Comparison of ENCODE assay signal across 16 cellular contexts in the genomic region with DNA sequence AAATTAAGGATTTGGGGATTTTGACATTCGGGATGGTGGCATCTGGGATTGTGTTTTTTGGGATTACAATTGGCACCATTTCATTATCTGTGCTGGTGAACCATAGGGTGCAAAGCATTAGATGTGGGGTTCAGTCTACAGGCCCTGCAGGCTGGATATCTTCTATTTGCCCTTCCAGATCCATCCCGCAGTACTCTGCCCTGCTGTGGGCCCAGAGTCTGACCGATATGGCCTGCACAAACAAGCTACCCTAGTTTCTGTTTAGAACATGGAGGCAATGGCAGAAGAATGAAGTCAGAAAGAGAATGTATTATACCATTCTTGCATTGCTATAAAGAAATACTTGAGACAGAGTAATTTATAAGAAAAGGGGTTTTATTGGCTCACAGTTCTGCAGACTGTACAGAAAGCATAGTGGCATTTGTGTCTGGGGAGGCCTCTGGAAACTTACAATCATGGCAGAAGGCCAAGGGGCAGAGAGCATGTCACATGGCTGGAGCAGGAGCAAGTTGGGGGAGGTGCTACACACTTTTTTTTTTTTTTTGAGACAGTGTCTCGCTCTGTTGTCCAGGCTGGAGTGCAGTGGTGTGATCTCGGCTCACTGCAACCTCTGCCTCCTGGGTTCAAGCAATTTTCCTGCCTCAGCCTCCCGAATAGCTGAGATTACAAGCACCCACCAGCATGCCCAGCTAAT.
DNase-seq lines count a peak whose midpoint lies in the region; ATAC-seq and TF ChIP-seq lines count a peak whose summit lies in the region.
"Had no signal": no experiment of that assay in that cellular context is flagged by ENCODE, and none has a peak within 500 bp of the region (broad histone marks: within the 10 kb centered on the region; RNA-seq: fewer than 3 reads in every experiment).

No MANE protein-coding gene starts in this region.

- WGBS in liver, result 84% methylated on average over 6 of the region's 6 CpGs

- intact Hi-C loops in activated T-helper 1 cell treated with anti-CD3 and anti-CD28 coated beads, Interleukin-12 subunit alpha, Interleukin-12 subunit beta, Interleukin-2, Interleukin-4 antibody, amounts not matched to agents 30 ng/mL and 10 ng/mL and 1 ng/mL, durations not matched to agents 14 hours and 24 hours and 36 hours (cut with micrococcal nuclease), result loop anchor here (2.0 kb wide), 1 partner anchor 54 kb away; no protein-coding TSS in a partner anchor

- ATAC-seq in activated naive CD8-positive, alpha-beta T cell treated with anti-CD3 and anti-CD28 coated beads, Interleukin-2, amount 10 ng/mL, durations not matched to agents 7 days and 5 days (ENCODE audit: low read depth), result no peak
- no peak for ATAC-seq in activated naive CD8-positive, alpha-beta T cell treated with anti-CD3 and anti-CD28 coated beads, Interleukin-2, amount 50 U/mL, for 24 hours
- ATAC-seq in HG03108 (IDR thresholded peaks at IDR 0.05; ENCODE audit: unreplicated experiment), result no peak
- ATAC-seq: GM12878 had no signal

- H3K36me3 ChIP-seq in liver (ENCODE audit: control insufficient read depth in 4 of 4, insufficient read depth in 3 of 4, low read depth in 1 of 4, low read length in 3 of 4), result no peaks in the 10 kb centered on the region

- POLR2A ChIA-PET in activated naive CD8-positive, alpha-beta T cell treated with anti-CD3 and anti-CD28 coated beads, Interleukin-2, amount 10 ng/mL, durations not matched to agents 7 days and 5 days (lab: Charles Lee), result no interaction called here

- H3K9ac ChIP-seq in liver (ENCODE audit: low read depth in 1 of 2, low read length in 2 of 2), result no peak overlapping the region

- peaks cover 14% of the 10 kb centered on the region for H3K36me3 Mint-ChIP-seq in activated naive CD8-positive, alpha-beta T cell treated with anti-CD3 and anti-CD28 coated beads, Interleukin-2, amount 10 ng/mL, durations not matched to agents 7 days and 5 days
- no peaks in the 10 kb centered on the region for H3K36me3 Mint-ChIP-seq in activated naive CD8-positive, alpha-beta T cell treated with anti-CD3 and anti-CD28 coated beads, Interleukin-2, amount 50 U/mL, for 24 hours (ENCODE audit: low read depth)
- peaks cover 6% of the 10 kb centered on the region for H3K36me3 Mint-ChIP-seq in activated T-helper 1 cell treated with anti-CD3 and anti-CD28 coated beads, Interleukin-12 subunit alpha, Interleukin-12 subunit beta, Interleukin-2, Interleukin-4 antibody, amounts not matched to agents 30 ng/mL and 10 ng/mL and 1 ng/mL, durations not matched to agents 14 hours and 24 hours and 36 hours (ENCODE audit: low read depth)

- DNase-seq in activated naive CD8-positive, alpha-beta T cell treated with anti-CD3 and anti-CD28 coated beads, Interleukin-2, amount 10 ng/mL, durations not matched to agents 7 days and 5 days, result no peak
- no peak for DNase-seq in activated naive CD8-positive, alpha-beta T cell treated with anti-CD3 and anti-CD28 coated beads, Interleukin-2, amount 50 U/mL, for 24 hours
- DNase-seq in activated T-helper 1 cell treated with anti-CD3 and anti-CD28 coated beads, Interleukin-12 subunit alpha, Interleukin-12 subunit beta, Interleukin-2, Interleukin-4 antibody, amounts not matched to agents 30 ng/mL and 10 ng/mL and 1 ng/mL, durations not matched to agents 14 hours and 24 hours and 36 hours (ENCODE audit: low spot score), result no peak
- DNase-seq in NCI-H446 (lab: John Stamatoyannopoulos, UW) (no peak), GM20000 (ENCODE audit: low spot score) (no peak)
- DNase-seq: COR-L47, DMS153, EL, IMR-90, NCI-H1105, NCI-H2081, Right ventricle myocardium superior had no signal

- no peaks in the 10 kb centered on the region for H3K27me3 ChIP-seq in liver (ENCODE audit: control insufficient read depth in 4 of 4, insufficient read depth in 4 of 4, low read length in 3 of 4)

- H3K27ac ChIP-seq in liver (ENCODE audit: low read depth in 1 of 2, low read length in 2 of 2), result no peak overlapping the region

- peaks cover 18% of the 10 kb centered on the region for H3K4me1 Mint-ChIP-seq in activated naive CD8-positive, alpha-beta T cell treated with anti-CD3 and anti-CD28 coated beads, Interleukin-2, amount 10 ng/mL, durations not matched to agents 7 days and 5 days
- peaks cover 18% of the 10 kb centered on the region for H3K4me1 Mint-ChIP-seq in activated naive CD8-positive, alpha-beta T cell treated with anti-CD3 and anti-CD28 coated beads, Interleukin-2, amount 50 U/mL, for 24 hours
- peaks cover 39% of the 10 kb centered on the region for H3K4me1 Mint-ChIP-seq in activated T-helper 1 cell treated with anti-CD3 and anti-CD28 coated beads, Interleukin-12 subunit alpha, Interleukin-12 subunit beta, Interleukin-2, Interleukin-4 antibody, amounts not matched to agents 30 ng/mL and 10 ng/mL and 1 ng/mL, durations not matched to agents 14 hours and 24 hours and 36 hours (ENCODE audit: low read depth)

- TF ChIP-seq RAD21 in liver (IDR thresholded peaks at IDR 0.05), result no peak

- no peaks in the 10 kb centered on the region for H3K9me3 ChIP-seq in liver (ENCODE audit: control insufficient read depth in 4 of 4, low read length in 3 of 4)

- H3K9me3 Mint-ChIP-seq in activated naive CD8-positive, alpha-beta T cell treated with anti-CD3 and anti-CD28 coated beads, Interleukin-2, amount 10 ng/mL, durations not matched to agents 7 days and 5 days, result peaks cover 5% of the 10 kb centered on the region
- H3K9me3 Mint-ChIP-seq in activated naive CD8-positive, alpha-beta T cell treated with anti-CD3 and anti-CD28 coated beads, Interleukin-2, amount 50 U/mL, for 24 hours, result peaks cover 8% of the 10 kb centered on the region
- H3K9me3 Mint-ChIP-seq in activated T-helper 1 cell treated with anti-CD3 and anti-CD28 coated beads, Interleukin-12 subunit alpha, Interleukin-12 subunit beta, Interleukin-2, Interleukin-4 antibody, amounts not matched to agents 30 ng/mL and 10 ng/mL and 1 ng/mL, durations not matched to agents 14 hours and 24 hours and 36 hours, result peaks cover 4% of the 10 kb centered on the region

- H3K27me3 Mint-ChIP-seq in activated naive CD8-positive, alpha-beta T cell treated with anti-CD3 and anti-CD28 coated beads, Interleukin-2, amount 10 ng/mL, durations not matched to agents 7 days and 5 days, result no peaks in the 10 kb centered on the region
- H3K27me3 Mint-ChIP-seq in activated naive CD8-positive, alpha-beta T cell treated with anti-CD3 and anti-CD28 coated beads, Interleukin-2, amount 50 U/mL, for 24 hours, result no peaks in the 10 kb centered on the region
- H3K27me3 Mint-ChIP-seq in activated T-helper 1 cell treated with anti-CD3 and anti-CD28 coated beads, Interleukin-12 subunit alpha, Interleukin-12 subunit beta, Interleukin-2, Interleukin-4 antibody, amounts not matched to agents 30 ng/mL and 10 ng/mL and 1 ng/mL, durations not matched to agents 14 hours and 24 hours and 36 hours (ENCODE audit: insufficient read depth), result no peaks in the 10 kb centered on the region
- H3K27me3 Mint-ChIP-seq: B cell had no signal

- H3K4me1 ChIP-seq in liver (ENCODE audit: control insufficient read depth in 4 of 4, insufficient read depth in 4 of 4, low read length in 3 of 4), result peaks cover 4 to 18% (median 12%) of the 10 kb centered on the region in 4 donors

- TF ChIP-seq CTCF in liver (IDR thresholded peaks at IDR 0.05; ENCODE audit: low read depth, low read length, missing input control) (no peak), GM20000 (IDR thresholded peaks at IDR 0.05; ENCODE audit: extremely low read depth, missing control alignments) (no peak)

- H3K4me3 ChIP-seq in liver (ENCODE audit: low read depth in 1 of 3, low read length in 3 of 3), result no peak overlapping the region
- H3K4me3 ChIP-seq: GM12878 had no signal

- H3K27ac Mint-ChIP-seq in activated naive CD8-positive, alpha-beta T cell treated with anti-CD3 and anti-CD28 coated beads, Interleukin-2, amount 10 ng/mL, durations not matched to agents 7 days and 5 days, result peak overlapping the region; percentile 52
- no peak overlapping the region for H3K27ac Mint-ChIP-seq in activated naive CD8-positive, alpha-beta T cell treated with anti-CD3 and anti-CD28 coated beads, Interleukin-2, amount 50 U/mL, for 24 hours
- peak overlapping the region; percentile 72 for H3K27ac Mint-ChIP-seq in activated T-helper 1 cell treated with anti-CD3 and anti-CD28 coated beads, Interleukin-12 subunit alpha, Interleukin-12 subunit beta, Interleukin-2, Interleukin-4 antibody, amounts not matched to agents 30 ng/mL and 10 ng/mL and 1 ng/mL, durations not matched to agents 14 hours and 24 hours and 36 hours
- H3K27ac Mint-ChIP-seq: B cell had no signal

- H3K4me3 Mint-ChIP-seq in activated naive CD8-positive, alpha-beta T cell treated with anti-CD3 and anti-CD28 coated beads, Interleukin-2, amount 10 ng/mL, durations not matched to agents 7 days and 5 days, result no peak overlapping the region
- no peak overlapping the region for H3K4me3 Mint-ChIP-seq in activated naive CD8-positive, alpha-beta T cell treated with anti-CD3 and anti-CD28 coated beads, Interleukin-2, amount 50 U/mL, for 24 hours
- H3K4me3 Mint-ChIP-seq in activated T-helper 1 cell treated with anti-CD3 and anti-CD28 coated beads, Interleukin-12 subunit alpha, Interleukin-12 subunit beta, Interleukin-2, Interleukin-4 antibody, amounts not matched to agents 30 ng/mL and 10 ng/mL and 1 ng/mL, durations not matched to agents 14 hours and 24 hours and 36 hours, result no peak overlapping the region
- H3K4me3 Mint-ChIP-seq: B cell had no signal

TF ChIP-seq in liver, 16 proteins besides CTCF, POLR2A, EP300 and RAD21:
- TF ChIP-seq HNF4A (conservative IDR thresholded peaks at IDR 0.05) (peak; percentile 16 to 31), GABPA (IDR thresholded peaks at IDR 0.05 in 1 of 2, conservative IDR thresholded peaks at IDR 0.05 in 1 of 2) (no peak)
TF ChIP-seq in liver: peak in this region for 1.
